17 cellular contexts compared by ENCODE assay signal in the genomic region with DNA sequence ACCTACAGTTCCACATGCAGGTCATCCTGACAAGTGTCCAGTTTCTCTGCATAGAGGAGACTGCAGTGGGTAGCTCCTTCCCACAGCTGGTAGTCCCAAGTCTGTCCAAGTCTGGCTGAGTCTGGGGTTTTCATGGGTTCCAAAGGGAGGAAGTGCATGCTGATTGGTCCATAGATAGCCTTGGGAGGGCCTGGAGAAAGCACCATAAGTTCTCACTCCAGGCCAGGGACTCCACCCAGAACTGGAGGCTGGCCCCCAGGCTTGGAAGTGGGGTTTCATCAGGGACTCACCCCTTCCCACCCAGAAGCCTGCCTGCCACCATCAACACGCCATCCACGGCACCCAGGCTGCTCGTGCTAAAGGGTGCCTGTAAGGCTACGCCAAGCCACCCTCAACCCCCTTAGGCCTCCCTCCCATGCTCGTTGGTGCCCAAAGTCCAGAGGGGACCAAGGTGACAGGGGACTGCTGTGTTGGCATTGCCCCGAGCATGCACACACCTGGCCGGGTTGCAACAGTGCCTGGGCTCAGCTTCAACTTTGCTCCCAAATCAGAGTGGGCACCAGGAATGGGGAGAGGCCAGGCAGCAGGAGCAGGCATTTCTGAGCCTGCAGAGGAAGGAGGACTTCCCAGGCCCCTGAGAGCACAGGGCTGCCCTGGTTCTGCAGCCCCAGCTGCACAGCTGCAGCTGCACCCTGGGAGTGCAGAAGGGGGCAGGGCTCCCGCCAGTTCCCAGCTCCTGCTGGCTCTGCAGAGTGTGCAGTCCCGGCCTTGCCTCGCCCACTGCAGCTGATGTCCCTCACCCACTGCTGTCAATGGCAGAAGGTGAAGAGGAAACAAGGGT.
DNase-seq lines count a peak whose midpoint lies in the region; ATAC-seq and TF ChIP-seq lines count a peak whose summit lies in the region.
"Had no signal": no experiment of that assay in that cellular context is flagged by ENCODE, and none has a peak within 500 bp of the region (broad histone marks: within the 10 kb centered on the region; RNA-seq: fewer than 3 reads in every experiment).

No MANE protein-coding gene starts in this region.

- no peak for TF ChIP-seq EP300 in tibial nerve (IDR thresholded peaks at IDR 0.05)

- H3K79me1 ChIP-seq in mesendoderm (ENCODE audit: low read length), result no peaks in the 10 kb centered on the region

- no peak overlapping the region for H4K8ac ChIP-seq in mesendoderm (ENCODE audit: low read depth, low read length)

- H3K79me2 ChIP-seq in mesendoderm (ENCODE audit: control insufficient read depth, insufficient read depth, low read length), result no peaks in the 10 kb centered on the region

- no peak overlapping the region for H2BK5ac ChIP-seq in mesendoderm (ENCODE audit: low read length)

- no peak for TF ChIP-seq CTCF in tibial nerve (IDR thresholded peaks at IDR 0.05)

- no peak overlapping the region for H4K5ac ChIP-seq in mesendoderm (ENCODE audit: low read length)

- H3K27me3 ChIP-seq in mesendoderm (ENCODE audit: insufficient read depth, low read length, poor library complexity) (no peaks in the 10 kb centered on the region), tibial nerve (no peaks in the 10 kb centered on the region)

- no peak overlapping the region for H3K4me2 ChIP-seq in mesendoderm (ENCODE audit: low read length)
- H3K4me2 ChIP-seq: KMS-11 had no signal

- WGBS in mesendoderm (ENCODE audit: extremely low coverage, insufficient coverage, low lambda C conversion rate), result no CpG with 5 or more reads among the region's 10 CpGs
- WGBS in tibial nerve, 2 donors, result 73 to 87% methylated on average over 6 to 9 of the region's 10 CpGs

- no peak overlapping the region for H3K9ac ChIP-seq in mesendoderm (ENCODE audit: low read length)
- H3K9ac ChIP-seq: KMS-11 had no signal

- H3K27ac ChIP-seq in mesendoderm (ENCODE audit: low read depth, low read length) (no peak overlapping the region), tibial nerve (no peak overlapping the region)
- H3K27ac ChIP-seq: KMS-11 had no signal

- H2BK15ac ChIP-seq in mesendoderm (replicated peaks; ENCODE audit: low read depth), result no peak overlapping the region

- H3K36me3 ChIP-seq in mesendoderm (ENCODE audit: control insufficient read depth, insufficient read depth, low read length) (no peaks in the 10 kb centered on the region), tibial nerve (no peaks in the 10 kb centered on the region)

- peak overlapping the region; percentile 58 for H2AK5ac ChIP-seq in mesendoderm (ENCODE audit: low read length)

- peaks cover 4% of the 10 kb centered on the region for H3K4me1 ChIP-seq in mesendoderm (ENCODE audit: control insufficient read depth, low read depth, low read length)
- no peaks in the 10 kb centered on the region for H3K4me1 ChIP-seq in tibial nerve

- TF ChIP-seq POLR2A in tibial nerve (IDR thresholded peaks at IDR 0.05), result no peak

- no peak overlapping the region for H3K18ac ChIP-seq in mesendoderm (ENCODE audit: low read length)

- no peak overlapping the region for H3K4ac ChIP-seq in mesendoderm (ENCODE audit: low read depth, low read length)

- ATAC-seq in GM21723 (IDR thresholded peaks at IDR 0.05; ENCODE audit: unreplicated experiment) (no peak), GM21367 (IDR thresholded peaks at IDR 0.05; ENCODE audit: unreplicated experiment) (no peak)

- H3K4me3 ChIP-seq in mesendoderm (ENCODE audit: low read length) (no peak overlapping the region), tibial nerve (no peak overlapping the region)

- no peak overlapping the region for H2BK120ac ChIP-seq in mesendoderm (ENCODE audit: low read depth, low read length)

- no peaks in the 10 kb centered on the region for H3K9me3 ChIP-seq in tibial nerve

- DNase-seq in NCI-H748 (lab: John Stamatoyannopoulos, UW; ENCODE audit: unreplicated experiment) (peak; percentile 13), NCI-H748 treated with DMSO at 0.1 percent for 48 hours (lab: John Stamatoyannopoulos, UW) (no peak), SK-N-DZ (ENCODE audit: low spot score) (peak; percentile 25), mesendoderm (peak; percentile 34), NCI-H2081 (lab: John Stamatoyannopoulos, UW) (no peak), tibial nerve (ENCODE audit: low spot score in 2 of 2) (no peak)
- DNase-seq: 8988T, DMS 273 treated with DMSO at 0.1 percent for 48 hours, GDM1, GOT3, NCI-H1417, NCI-H187, NCI-H2227 treated with DMSO at 0.1 percent for 48 hours, NCI-H510A treated with DMSO at 0.1 percent for 48 hours had no signal

- H3K23ac ChIP-seq in mesendoderm (ENCODE audit: low read length), result no peak overlapping the region

- peak overlapping the region; percentile 36 for H3K56ac ChIP-seq in mesendoderm (ENCODE audit: low read length)

Comparison
In these comparisons a context has a peak if more than half of its experiments do, and no peak if none do; other contexts are left out.
1. DNase-seq: peak in NCI-H748 (single experiment), SK-N-DZ (single experiment) and mesendoderm (single experiment); none in NCI-H748 treated with DMSO at 0.1 percent for 48 hours (single experiment), NCI-H2081 (0 of 2) and tibial nerve (0 of 2).